ENCODE assay signal across 30 cellular contexts in the genomic region with DNA sequence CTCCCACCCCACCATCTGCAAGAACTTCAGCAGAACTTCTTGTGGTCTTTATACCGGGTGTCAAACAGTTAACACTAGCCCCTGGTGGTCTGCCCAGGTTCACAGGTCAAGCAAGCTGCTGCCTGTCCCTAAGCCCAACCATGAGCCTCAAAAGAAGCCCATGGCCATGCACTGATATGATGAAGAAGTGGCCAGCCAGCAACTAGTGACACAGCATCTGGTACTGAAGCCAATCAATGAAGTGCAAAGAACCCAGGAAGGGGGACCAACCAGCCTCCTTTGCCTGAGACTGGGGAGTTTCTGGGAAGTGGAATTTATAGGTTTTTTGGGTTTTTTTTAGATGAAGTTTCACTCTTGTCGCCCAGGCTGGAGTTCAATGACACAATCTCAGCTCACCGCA.
"Had no signal": no experiment of that assay in that cellular context is flagged by ENCODE, and none has a peak within 500 bp of the region (broad histone marks: within the 10 kb centered on the region; RNA-seq: fewer than 3 reads in every experiment).

No MANE protein-coding gene starts in this region.

- H3K4me1 ChIP-seq: breast epithelium had no signal

- H3K27ac Mint-ChIP-seq: activated CD4-positive, alpha-beta memory T cell treated with anti-CD3 and anti-CD28 coated beads for 36 hours; activated CD4-positive, alpha-beta T cell treated with anti-CD3 and anti-CD28 coated beads for 36 hours; activated CD4-positive, alpha-beta T cell treated with anti-CD3 and anti-CD28 coated beads, Interleukin-2, amount 10 ng/mL, durations not matched to agents 24 days and 14 days; activated CD8-positive, alpha-beta memory T cell treated with anti-CD3 and anti-CD28 coated beads, Interleukin-2, amount 10 ng/mL, durations not matched to agents 7 days and 5 days; activated CD8-positive, alpha-beta T cell treated with anti-CD3 and anti-CD28 coated beads, Interleukin-2, amount 10 ng/mL, durations not matched to agents 7 days and 5 days; activated naive CD4-positive, alpha-beta T cell treated with anti-CD3 and anti-CD28 coated beads, Interleukin-2, amount 10 ng/mL, durations not matched to agents 7 days and 5 days; activated naive CD4-positive, alpha-beta T cell treated with anti-CD3 and anti-CD28 coated beads, Interleukin-2, amount 50 U/mL, for 72 hours; activated naive CD8-positive, alpha-beta T cell treated with anti-CD3 and anti-CD28 coated beads, Interleukin-2, amount 10 ng/mL, durations not matched to agents 7 days and 5 days; activated T-cell treated with anti-CD3 and anti-CD28 coated beads, Interleukin-2, amount 50 U/mL, for 72 hours; brain; effector memory CD8-positive, alpha-beta T cell had no signal

- DNase-seq: activated CD4-positive, alpha-beta memory T cell treated with anti-CD3 and anti-CD28 coated beads for 36 hours; activated CD4-positive, alpha-beta T cell treated with anti-CD3 and anti-CD28 coated beads for 36 hours; activated CD4-positive, alpha-beta T cell treated with anti-CD3 and anti-CD28 coated beads, Interleukin-2, amount 10 ng/mL, durations not matched to agents 24 days and 14 days; activated CD4-positive, CD25-positive, alpha-beta regulatory T cell; activated CD4-positive, CD25-positive, alpha-beta regulatory T cell treated with anti-CD3 and anti-CD28 coated beads, Interleukin-2, amount 50 U/mL, for 72 hours; activated CD8-positive, alpha-beta memory T cell treated with anti-CD3 and anti-CD28 coated beads, Interleukin-2, amount 10 ng/mL, durations not matched to agents 7 days and 5 days; activated CD8-positive, alpha-beta memory T cell treated with anti-CD3 and anti-CD28 coated beads, Interleukin-2, amount 50 U/mL, for 4 hours; activated CD8-positive, alpha-beta T cell treated with anti-CD3 and anti-CD28 coated beads, Interleukin-2, amount 10 ng/mL, durations not matched to agents 7 days and 5 days; activated gamma-delta T cell; activated naive CD4-positive, alpha-beta T cell; activated naive CD4-positive, alpha-beta T cell treated with anti-CD3 and anti-CD28 coated beads, Interleukin-2, amount 10 ng/mL, durations not matched to agents 7 days and 5 days; activated naive CD8-positive, alpha-beta T cell treated with anti-CD3 and anti-CD28 coated beads, Interleukin-2, amount 10 ng/mL, durations not matched to agents 7 days and 5 days; activated T-cell treated with anti-CD3 and anti-CD28 coated beads, Interleukin-2, amount 50 U/mL, for 1 hour; activated T-cell treated with anti-CD3 and anti-CD28 coated beads, Interleukin-2, amount 50 U/mL, for 72 hours; central memory CD4-positive, alpha-beta T cell; cerebellar nuclear complex; dermis blood vessel endothelial cell; effector CD4-positive, alpha-beta T cell; effector memory CD8-positive, alpha-beta T cell; esophagus squamous epithelium; foreskin melanocyte; head of caudate nucleus; T-helper 2 cell had no signal

- H3K36me3 ChIP-seq: ascending aorta, breast epithelium, cardiac muscle cell, esophagus squamous epithelium, gastroesophageal sphincter had no signal

- ATAC-seq: activated CD4-positive, alpha-beta T cell treated with anti-CD3 and anti-CD28 coated beads for 36 hours; activated CD8-positive, alpha-beta memory T cell treated with anti-CD3 and anti-CD28 coated beads, Interleukin-2, amount 10 ng/mL, durations not matched to agents 7 days and 5 days; activated CD8-positive, alpha-beta T cell treated with anti-CD3 and anti-CD28 coated beads, Interleukin-2, amount 10 ng/mL, durations not matched to agents 7 days and 5 days; activated T-cell treated with anti-CD3 and anti-CD28 coated beads, Interleukin-2, amount 50 U/mL, for 72 hours; gastroesophageal sphincter had no signal

- H3K27me3 Mint-ChIP-seq: activated CD4-positive, alpha-beta memory T cell treated with anti-CD3 and anti-CD28 coated beads for 36 hours; activated CD4-positive, alpha-beta T cell treated with anti-CD3 and anti-CD28 coated beads, Interleukin-2, amount 10 ng/mL, durations not matched to agents 24 days and 14 days; activated naive CD4-positive, alpha-beta T cell treated with anti-CD3 and anti-CD28 coated beads, Interleukin-2, amount 10 ng/mL, durations not matched to agents 7 days and 5 days; activated naive CD8-positive, alpha-beta T cell treated with anti-CD3 and anti-CD28 coated beads, Interleukin-2, amount 10 ng/mL, durations not matched to agents 7 days and 5 days had no signal

- H3K27ac ChIP-seq: ascending aorta, breast epithelium, cardiac muscle cell, coronary artery, gastroesophageal sphincter had no signal

- H3K36me3 Mint-ChIP-seq: activated CD4-positive, alpha-beta memory T cell treated with anti-CD3 and anti-CD28 coated beads for 36 hours; activated CD8-positive, alpha-beta memory T cell treated with anti-CD3 and anti-CD28 coated beads, Interleukin-2, amount 10 ng/mL, durations not matched to agents 7 days and 5 days; activated naive CD4-positive, alpha-beta T cell treated with anti-CD3 and anti-CD28 coated beads, Interleukin-2, amount 10 ng/mL, durations not matched to agents 7 days and 5 days; activated naive CD4-positive, alpha-beta T cell treated with anti-CD3 and anti-CD28 coated beads, Interleukin-2, amount 50 U/mL, for 72 hours; activated naive CD8-positive, alpha-beta T cell treated with anti-CD3 and anti-CD28 coated beads, Interleukin-2, amount 10 ng/mL, durations not matched to agents 7 days and 5 days; brain had no signal

- H3K4me3 Mint-ChIP-seq: activated CD4-positive, alpha-beta memory T cell treated with anti-CD3 and anti-CD28 coated beads for 36 hours; activated CD4-positive, alpha-beta T cell treated with anti-CD3 and anti-CD28 coated beads for 36 hours; activated CD4-positive, alpha-beta T cell treated with anti-CD3 and anti-CD28 coated beads, Interleukin-2, amount 10 ng/mL, durations not matched to agents 24 days and 14 days; activated CD8-positive, alpha-beta memory T cell treated with anti-CD3 and anti-CD28 coated beads, Interleukin-2, amount 10 ng/mL, durations not matched to agents 7 days and 5 days; activated CD8-positive, alpha-beta T cell treated with anti-CD3 and anti-CD28 coated beads, Interleukin-2, amount 10 ng/mL, durations not matched to agents 7 days and 5 days; activated naive CD4-positive, alpha-beta T cell treated with anti-CD3 and anti-CD28 coated beads, Interleukin-2, amount 10 ng/mL, durations not matched to agents 7 days and 5 days; activated naive CD8-positive, alpha-beta T cell treated with anti-CD3 and anti-CD28 coated beads, Interleukin-2, amount 10 ng/mL, durations not matched to agents 7 days and 5 days; activated T-cell treated with anti-CD3 and anti-CD28 coated beads, Interleukin-2, amount 50 U/mL, for 72 hours; brain; effector memory CD8-positive, alpha-beta T cell had no signal

- H3K4me1 Mint-ChIP-seq: activated CD4-positive, alpha-beta T cell treated with anti-CD3 and anti-CD28 coated beads for 36 hours; activated CD4-positive, alpha-beta T cell treated with anti-CD3 and anti-CD28 coated beads, Interleukin-2, amount 10 ng/mL, durations not matched to agents 24 days and 14 days; activated CD8-positive, alpha-beta memory T cell treated with anti-CD3 and anti-CD28 coated beads, Interleukin-2, amount 10 ng/mL, durations not matched to agents 7 days and 5 days; activated naive CD4-positive, alpha-beta T cell treated with anti-CD3 and anti-CD28 coated beads, Interleukin-2, amount 10 ng/mL, durations not matched to agents 7 days and 5 days; activated naive CD8-positive, alpha-beta T cell treated with anti-CD3 and anti-CD28 coated beads, Interleukin-2, amount 10 ng/mL, durations not matched to agents 7 days and 5 days had no signal

- H3K9me3 ChIP-seq: ascending aorta, breast epithelium, esophagus squamous epithelium, gastroesophageal sphincter had no signal

- H3K4me3 ChIP-seq: ascending aorta, breast epithelium, cardiac muscle cell, coronary artery, esophagus squamous epithelium, gastroesophageal sphincter had no signal

- H3K27me3 ChIP-seq: ascending aorta, breast epithelium, cardiac muscle cell, esophagus squamous epithelium, gastroesophageal sphincter had no signal

- H3K9me3 Mint-ChIP-seq: activated CD4-positive, alpha-beta memory T cell treated with anti-CD3 and anti-CD28 coated beads for 36 hours; activated CD4-positive, alpha-beta T cell treated with anti-CD3 and anti-CD28 coated beads, Interleukin-2, amount 10 ng/mL, durations not matched to agents 24 days and 14 days; activated naive CD4-positive, alpha-beta T cell treated with anti-CD3 and anti-CD28 coated beads, Interleukin-2, amount 10 ng/mL, durations not matched to agents 7 days and 5 days; activated naive CD4-positive, alpha-beta T cell treated with anti-CD3 and anti-CD28 coated beads, Interleukin-2, amount 50 U/mL, for 72 hours; activated naive CD8-positive, alpha-beta T cell treated with anti-CD3 and anti-CD28 coated beads, Interleukin-2, amount 10 ng/mL, durations not matched to agents 7 days and 5 days; activated T-cell treated with anti-CD3 and anti-CD28 coated beads, Interleukin-2, amount 50 U/mL, for 72 hours; effector memory CD8-positive, alpha-beta T cell had no signal
